In the genomic region with DNA sequence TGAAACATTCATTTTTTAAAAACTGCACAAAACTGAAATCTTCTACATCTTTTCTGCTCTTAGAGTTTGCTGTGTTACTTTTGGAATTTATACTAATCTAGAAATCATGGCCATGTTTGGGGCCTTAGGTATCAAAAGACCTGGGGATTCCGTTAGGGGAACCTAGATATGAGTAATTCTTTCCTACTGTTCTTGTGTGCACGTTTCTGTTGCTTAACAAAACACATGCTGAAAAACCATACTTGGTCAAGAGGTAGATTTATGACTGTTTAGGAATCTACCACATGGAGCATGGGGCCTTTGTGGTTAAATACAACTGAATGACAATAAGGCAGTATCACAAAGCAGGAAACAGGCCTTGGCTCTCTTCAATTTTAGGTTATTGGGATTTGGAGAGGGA, we compare ENCODE assay signal across 8 cellular contexts.
DNase-seq lines count a peak whose midpoint lies in the region; ATAC-seq and TF ChIP-seq lines count a peak whose summit lies in the region.

No MANE protein-coding gene starts in this region.

- ATAC-seq in GM18519 (IDR thresholded peaks at IDR 0.05; ENCODE audit: low FRiP score, unreplicated experiment) = peak; percentile 91

- no peak overlapping the region for H3K4me3 Mint-ChIP-seq in activated CD4-positive, alpha-beta memory T cell treated with anti-CD3 and anti-CD28 coated beads, Interleukin-2, amount 10 ng/mL, durations not matched to agents 7 days and 5 days
- H3K4me3 Mint-ChIP-seq in progenitor cell of endocrine pancreas (ENCODE audit: low read depth) = no peak overlapping the region

- no peak for TF ChIP-seq CTCF in progenitor cell of endocrine pancreas (IDR thresholded peaks at IDR 0.05; ENCODE audit: unreplicated experiment)

- H3K36me3 Mint-ChIP-seq in activated CD4-positive, alpha-beta memory T cell treated with anti-CD3 and anti-CD28 coated beads, Interleukin-2, amount 10 ng/mL, durations not matched to agents 7 days and 5 days (ENCODE audit: low read depth) = no peaks in the 10 kb centered on the region
- no peaks in the 10 kb centered on the region for H3K36me3 Mint-ChIP-seq in progenitor cell of endocrine pancreas (ENCODE audit: insufficient read depth)

- H3K4me1 Mint-ChIP-seq in activated CD4-positive, alpha-beta memory T cell treated with anti-CD3 and anti-CD28 coated beads, Interleukin-2, amount 10 ng/mL, durations not matched to agents 7 days and 5 days = no peaks in the 10 kb centered on the region
- H3K4me1 Mint-ChIP-seq in progenitor cell of endocrine pancreas (ENCODE audit: low read depth) = peaks cover 18% of the 10 kb centered on the region

- DNase-seq in H4 (ENCODE audit: low spot score) = peak; percentile 74
- DNase-seq in LHCN-M2 (ENCODE audit: low read depth) = peak; percentile 96
- DNase-seq in iris pigment epithelial cell (ENCODE audit: low read depth) = peak; percentile 65
- DNase-seq in activated CD4-positive, alpha-beta memory T cell treated with anti-CD3 and anti-CD28 coated beads, Interleukin-2, amount 10 ng/mL, durations not matched to agents 7 days and 5 days = no peak
- no peak for DNase-seq in T-helper 9 cell
- no peak for DNase-seq in progenitor cell of endocrine pancreas (ENCODE audit: low spot score, unreplicated experiment)
- no peak for DNase-seq in cortex of kidney (lab: John Stamatoyannopoulos, UW)

- POLR2A ChIA-PET in activated CD4-positive, alpha-beta memory T cell treated with anti-CD3 and anti-CD28 coated beads, Interleukin-2, amount 10 ng/mL, durations not matched to agents 7 days and 5 days (lab: Charles Lee) = no interaction called here

- no peak overlapping the region for H3K27ac Mint-ChIP-seq in activated CD4-positive, alpha-beta memory T cell treated with anti-CD3 and anti-CD28 coated beads, Interleukin-2, amount 10 ng/mL, durations not matched to agents 7 days and 5 days
- no peak overlapping the region for H3K27ac Mint-ChIP-seq in progenitor cell of endocrine pancreas

- CTCF ChIA-PET in activated CD4-positive, alpha-beta memory T cell treated with anti-CD3 and anti-CD28 coated beads, Interleukin-2, amount 10 ng/mL, durations not matched to agents 7 days and 5 days (lab: Charles Lee) = no interaction called here

- H3K27me3 Mint-ChIP-seq in activated CD4-positive, alpha-beta memory T cell treated with anti-CD3 and anti-CD28 coated beads, Interleukin-2, amount 10 ng/mL, durations not matched to agents 7 days and 5 days = no peaks in the 10 kb centered on the region
- H3K27me3 Mint-ChIP-seq in progenitor cell of endocrine pancreas = no peaks in the 10 kb centered on the region

- H3K9me3 Mint-ChIP-seq in activated CD4-positive, alpha-beta memory T cell treated with anti-CD3 and anti-CD28 coated beads, Interleukin-2, amount 10 ng/mL, durations not matched to agents 7 days and 5 days = no peaks in the 10 kb centered on the region
- peaks cover 9% of the 10 kb centered on the region for H3K9me3 Mint-ChIP-seq in progenitor cell of endocrine pancreas (ENCODE audit: low read depth)

Comparison
In these comparisons a context has a peak if more than half of its experiments do, and no peak if none do; other contexts are left out.
1. DNase-seq: peak in H4 (single experiment), LHCN-M2 (single experiment) and iris pigment epithelial cell (single experiment); none in activated CD4-positive, alpha-beta memory T cell treated with anti-CD3 and anti-CD28 coated beads, Interleukin-2, amount 10 ng/mL, durations not matched to agents 7 days and 5 days (single experiment), T-helper 9 cell (single experiment), progenitor cell of endocrine pancreas (single experiment) and cortex of kidney (single experiment).